ENCODE assay signal across 1 cellular context in the genomic region with DNA sequence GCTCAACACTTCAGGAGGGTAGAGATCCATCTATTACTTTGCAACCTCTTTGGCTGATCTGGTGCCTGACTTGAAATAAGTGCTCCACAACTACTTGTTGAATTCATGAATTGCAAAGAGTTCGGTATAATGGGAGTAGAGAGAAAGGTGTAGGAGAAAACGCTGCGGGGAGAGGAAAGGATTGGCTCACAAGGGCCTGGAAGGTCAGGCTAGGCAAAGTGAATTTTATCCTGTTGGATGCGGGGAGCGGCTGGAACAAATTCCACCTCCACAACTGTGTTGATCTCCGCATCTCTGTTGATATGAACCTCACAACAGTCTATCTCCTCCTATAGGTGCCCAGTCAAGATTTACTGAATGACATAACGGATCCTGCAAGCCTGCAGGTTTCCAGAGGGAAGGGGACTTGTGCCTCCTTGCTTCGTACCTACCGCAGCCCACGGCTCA.
TF ChIP-seq lines count a peak whose summit lies in the region.

No MANE protein-coding gene starts in this region.

TF ChIP-seq in A549, 52 proteins besides CTCF, POLR2A, EP300 and RAD21 (continued from another document):
- TF ChIP-seq CBX2 (IDR thresholded peaks at IDR 0.05; ENCODE audit: borderline replicate concordance, low read depth) (no peak), ZC3H11A (IDR thresholded peaks at IDR 0.05) (no peak), HOXB13 (CRISPR knock-in tag; IDR thresholded peaks at IDR 0.05; ENCODE audit: low read depth) (no peak), FOXS1 (CRISPR knock-in tag; IDR thresholded peaks at IDR 0.05) (no peak), KDM5A (IDR thresholded peaks at IDR 0.05) (no peak), BHLHE40 (IDR thresholded peaks at IDR 0.05; ENCODE audit: low read depth, low read length) (no peak), MAFK (IDR thresholded peaks at IDR 0.05; ENCODE audit: partially characterized antibody) (no peak)
- TF ChIP-seq, protein P1, sequence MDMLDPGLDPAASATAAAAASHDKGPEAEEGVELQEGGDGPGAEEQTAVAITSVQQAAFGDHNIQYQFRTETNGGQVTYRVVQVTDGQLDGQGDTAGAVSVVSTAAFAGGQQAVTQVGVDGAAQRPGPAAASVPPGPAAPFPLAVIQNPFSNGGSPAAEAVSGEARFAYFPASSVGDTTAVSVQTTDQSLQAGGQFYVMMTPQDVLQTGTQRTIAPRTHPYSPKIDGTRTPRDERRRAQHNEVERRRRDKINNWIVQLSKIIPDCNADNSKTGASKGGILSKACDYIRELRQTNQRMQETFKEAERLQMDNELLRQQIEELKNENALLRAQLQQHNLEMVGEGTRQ (IDR thresholded peaks at IDR 0.05): no peak
- TF ChIP-seq, protein P2, sequence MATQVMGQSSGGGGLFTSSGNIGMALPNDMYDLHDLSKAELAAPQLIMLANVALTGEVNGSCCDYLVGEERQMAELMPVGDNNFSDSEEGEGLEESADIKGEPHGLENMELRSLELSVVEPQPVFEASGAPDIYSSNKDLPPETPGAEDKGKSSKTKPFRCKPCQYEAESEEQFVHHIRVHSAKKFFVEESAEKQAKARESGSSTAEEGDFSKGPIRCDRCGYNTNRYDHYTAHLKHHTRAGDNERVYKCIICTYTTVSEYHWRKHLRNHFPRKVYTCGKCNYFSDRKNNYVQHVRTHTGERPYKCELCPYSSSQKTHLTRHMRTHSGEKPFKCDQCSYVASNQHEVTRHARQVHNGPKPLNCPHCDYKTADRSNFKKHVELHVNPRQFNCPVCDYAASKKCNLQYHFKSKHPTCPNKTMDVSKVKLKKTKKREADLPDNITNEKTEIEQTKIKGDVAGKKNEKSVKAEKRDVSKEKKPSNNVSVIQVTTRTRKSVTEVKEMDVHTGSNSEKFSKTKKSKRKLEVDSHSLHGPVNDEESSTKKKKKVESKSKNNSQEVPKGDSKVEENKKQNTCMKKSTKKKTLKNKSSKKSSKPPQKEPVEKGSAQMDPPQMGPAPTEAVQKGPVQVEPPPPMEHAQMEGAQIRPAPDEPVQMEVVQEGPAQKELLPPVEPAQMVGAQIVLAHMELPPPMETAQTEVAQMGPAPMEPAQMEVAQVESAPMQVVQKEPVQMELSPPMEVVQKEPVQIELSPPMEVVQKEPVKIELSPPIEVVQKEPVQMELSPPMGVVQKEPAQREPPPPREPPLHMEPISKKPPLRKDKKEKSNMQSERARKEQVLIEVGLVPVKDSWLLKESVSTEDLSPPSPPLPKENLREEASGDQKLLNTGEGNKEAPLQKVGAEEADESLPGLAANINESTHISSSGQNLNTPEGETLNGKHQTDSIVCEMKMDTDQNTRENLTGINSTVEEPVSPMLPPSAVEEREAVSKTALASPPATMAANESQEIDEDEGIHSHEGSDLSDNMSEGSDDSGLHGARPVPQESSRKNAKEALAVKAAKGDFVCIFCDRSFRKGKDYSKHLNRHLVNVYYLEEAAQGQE (IDR thresholded peaks at IDR 0.05): no peak
